24 cellular contexts compared by ENCODE assay signal in genomic region chr5:3642231-3642630, GRCh38. TPM values are rescaled to one million over a fixed set of nuclear protein-coding genes. Genes with fewer than 3 reads are reported as not detected.
DNase-seq lines count a peak whose midpoint lies in the region; ATAC-seq and TF ChIP-seq lines count a peak whose summit lies in the region.
"Had no signal": no experiment of that assay in that cellular context is flagged by ENCODE, and none has a peak within 500 bp of the region (broad histone marks: within the 10 kb centered on the region; RNA-seq: fewer than 3 reads in every experiment).

No MANE protein-coding gene starts in this region.

- TF ChIP-seq CTCF in neural crest cell (conservative IDR thresholded peaks at IDR 0.05) (no peak), RWPE1 (conservative IDR thresholded peaks at IDR 0.05; ENCODE audit: low read depth) (no peak), lower lobe of right lung (IDR thresholded peaks at IDR 0.05) (no peak)

- H3K4me3 Mint-ChIP-seq in neural crest cell, result no peak overlapping the region
- H3K4me3 Mint-ChIP-seq: CD4-positive, alpha-beta T cell; CD8-positive, alpha-beta T cell had no signal

- DNase-seq in islet precursor cell, result peak; percentile 19
- no peak for DNase-seq in neural crest cell (ENCODE audit: low read depth, low spot score)
- DNase-seq in ureter (ENCODE audit: low spot score), result peak; percentile 10
- no peak for DNase-seq in RWPE1 (ENCODE audit: low spot score)
- DNase-seq in lower lobe of right lung, result no peak
- no peak for DNase-seq in DMS153 (lab: John Stamatoyannopoulos, UW)
- DNase-seq: 8988T; ACHN; BE2C; Caco-2; Calu3; CD4-positive, alpha-beta T cell; CD8-positive, alpha-beta T cell; DMS53; DMS79; DND-41; EL; GDM1 had no signal

- H3K4me1 Mint-ChIP-seq in neural crest cell, result peaks cover 12% of the 10 kb centered on the region

- H3K36me3 ChIP-seq in BLaER1 (no peaks in the 10 kb centered on the region), lower lobe of right lung (no peaks in the 10 kb centered on the region)
- H3K36me3 ChIP-seq: BE2C; BLaER1 treated with 17β-estradiol and CSF1 and Interleukin-3, amounts not matched to agents 10 nM and 100 nM had no signal

- no peak overlapping the region for H3K9ac ChIP-seq in BLaER1
- H3K9ac ChIP-seq: BLaER1 treated with 17β-estradiol and CSF1 and Interleukin-3, amounts not matched to agents 10 nM and 100 nM had no signal

- H3K4me1 ChIP-seq in BLaER1, result peaks cover 9% of the 10 kb centered on the region; the same call in 1 of the 2 replicates
- no peaks in the 10 kb centered on the region for H3K4me1 ChIP-seq in lower lobe of right lung
- H3K4me1 ChIP-seq: BE2C, Caco-2 had no signal

- H3K4me2 ChIP-seq in BLaER1, result peak overlapping the region; percentile 24; the same call in 1 of the 2 replicates

- H3K27ac ChIP-seq in BLaER1, result no peak overlapping the region
- no peak overlapping the region for H3K27ac ChIP-seq in RWPE1
- no peak overlapping the region for H3K27ac ChIP-seq in lower lobe of right lung
- H3K27ac ChIP-seq: BLaER1 treated with 17β-estradiol and CSF1 and Interleukin-3, amounts not matched to agents 10 nM and 100 nM; C4-2B had no signal

- intact Hi-C loops in lower lobe of right lung (cut with DNase I), result no loop called here

- H3K9me3 ChIP-seq in BLaER1, result no peaks in the 10 kb centered on the region
- H3K9me3 ChIP-seq in lower lobe of right lung, result no peaks in the 10 kb centered on the region
- H3K9me3 ChIP-seq: BE2C, Caco-2 had no signal

- no peak overlapping the region for H3K4me3 ChIP-seq in BLaER1
- H3K4me3 ChIP-seq in lower lobe of right lung, result no peak overlapping the region
- H3K4me3 ChIP-seq: BLaER1 treated with 17β-estradiol and CSF1 and Interleukin-3, amounts not matched to agents 10 nM and 100 nM; GM12878 had no signal

- no peaks in the 10 kb centered on the region for H3K27me3 Mint-ChIP-seq in neural crest cell (ENCODE audit: low read depth)
- H3K27me3 Mint-ChIP-seq: CD4-positive, alpha-beta T cell had no signal

- no peaks in the 10 kb centered on the region for H4K20me1 ChIP-seq in BLaER1
- H4K20me1 ChIP-seq: BLaER1 treated with 17β-estradiol and CSF1 and Interleukin-3, amounts not matched to agents 10 nM and 100 nM had no signal

- H3K27ac Mint-ChIP-seq in neural crest cell (ENCODE audit: unreplicated experiment), result peak overlapping the region; percentile 83
- H3K27ac Mint-ChIP-seq: CD4-positive, alpha-beta T cell; CD8-positive, alpha-beta T cell had no signal

- peaks cover 5% of the 10 kb centered on the region for H3K9me3 Mint-ChIP-seq in neural crest cell
- H3K9me3 Mint-ChIP-seq: CD4-positive, alpha-beta T cell; CD8-positive, alpha-beta T cell had no signal

- H3K27me3 ChIP-seq in BLaER1, result no peaks in the 10 kb centered on the region
- H3K27me3 ChIP-seq in lower lobe of right lung (ENCODE audit: low read depth), result no peaks in the 10 kb centered on the region
- H3K27me3 ChIP-seq: BE2C; BLaER1 treated with 17β-estradiol and CSF1 and Interleukin-3, amounts not matched to agents 10 nM and 100 nM had no signal

- no peaks in the 10 kb centered on the region for H3K36me3 Mint-ChIP-seq in neural crest cell (ENCODE audit: low read depth)
- H3K36me3 Mint-ChIP-seq: CD8-positive, alpha-beta T cell had no signal

- no peak for ATAC-seq in lower lobe of right lung
- ATAC-seq: CD8-positive, alpha-beta T cell; GM12878 had no signal

- CTCF ChIA-PET in RWPE1 (lab: Yijun Ruan, JAX), result interaction anchor here (0.6 kb wide), 1 partner anchor 325 kb away, joined by 5 read pairs; no protein-coding TSS in a partner anchor

- POLR2A ChIA-PET in RWPE1 (lab: Yijun Ruan, JAX; ENCODE audit: low non-redundant PET), result no interaction called here

RNA-seq across cellular contexts. Expression of gene IRX1, which starts 46.6 kb away (rescaled TPM):
- total RNA-seq in neural crest cell, result 24.8 and 26.1 TPM in 2 replicates
- not detected for total RNA-seq in ureter
- total RNA-seq in lower lobe of right lung, result 6.0 TPM
- total RNA-seq: A673; Caco-2; Calu3; CD4-positive, alpha-beta T cell; CD8-positive, alpha-beta T cell; G401; GM12878 had no signal

Comparison
In these comparisons a context has a peak if more than half of its experiments do, and no peak if none do; other contexts are left out.
1. DNase-seq: peak in islet precursor cell (single experiment) and ureter (single experiment); none in neural crest cell (single experiment), RWPE1 (single experiment), lower lobe of right lung (single experiment) and DMS153 (single experiment).